Comparison of ENCODE assay signal across 24 cellular contexts in genomic region chr2:202944403-202944802, GRCh38. TPM values are rescaled to one million over a fixed set of nuclear protein-coding genes. Genes with fewer than 3 reads are reported as not detected.
DNase-seq lines count a peak whose midpoint lies in the region; ATAC-seq, FAIRE-seq and TF ChIP-seq lines count a peak whose summit lies in the region.
"Had no signal": no experiment of that assay in that cellular context is flagged by ENCODE, and none has a peak within 500 bp of the region (broad histone marks: within the 10 kb centered on the region; RNA-seq: fewer than 3 reads in every experiment).

No MANE protein-coding gene starts in this region.

- no peaks in the 10 kb centered on the region for H3K27me3 ChIP-seq in Caco-2 (replicated peaks; ENCODE audit: control insufficient read depth, insufficient read depth, low read length)
- H3K27me3 ChIP-seq: esophagus muscularis mucosa, ovary, transverse colon had no signal

- no peak for TF ChIP-seq CTCF in astrocyte of the cerebellum (IDR thresholded peaks at IDR 0.05; ENCODE audit: low read depth, low read length, missing control alignments)
- no peak for TF ChIP-seq CTCF in foreskin fibroblast (IDR thresholded peaks at IDR 0.05; ENCODE audit: low read depth, low read length)
- TF ChIP-seq CTCF in Caco-2 (IDR thresholded peaks at IDR 0.05; ENCODE audit: insufficient read depth in 1 of 2, low read depth in 1 of 2, low read length in 1 of 2, severe bottlenecking in 1 of 2, unreplicated experiment in 1 of 2), result no peak

- peaks cover 4% of the 10 kb centered on the region for H3K9me3 ChIP-seq in Caco-2
- H3K9me3 ChIP-seq: ovary had no signal

- ATAC-seq in HG02884 (IDR thresholded peaks at IDR 0.05; ENCODE audit: unreplicated experiment), result no peak
- ATAC-seq in HG02970 (IDR thresholded peaks at IDR 0.05; ENCODE audit: low FRiP score, unreplicated experiment), result no peak
- no peak for ATAC-seq in GM19397 (IDR thresholded peaks at IDR 0.05; ENCODE audit: unreplicated experiment)

- no peaks in the 10 kb centered on the region for H3K4me1 ChIP-seq in Caco-2
- H3K4me1 ChIP-seq: transverse colon had no signal

- no peaks in the 10 kb centered on the region for H3K36me3 Mint-ChIP-seq in Caco-2 (ENCODE audit: insufficient read depth, unreplicated experiment)

- POLR2A ChIA-PET in Caco-2 (lab: Charles Lee), result no interaction called here

- CTCF ChIA-PET in Caco-2 (lab: Charles Lee), result no interaction called here

- peak; percentile 28 for DNase-seq in ACHN
- no peak for DNase-seq in GM18507 (ENCODE audit: extremely low spot score, insufficient read length, low read depth)
- peak; percentile 24 for DNase-seq in astrocyte of the cerebellum (ENCODE audit: low read depth)
- peak; percentile 21 to 58 for DNase-seq in foreskin fibroblast
- DNase-seq in Caco-2, result no peak
- DNase-seq: activated CD4-positive, alpha-beta memory T cell treated with anti-CD3 and anti-CD28 coated beads for 36 hours; activated CD8-positive, alpha-beta memory T cell treated with anti-CD3 and anti-CD28 coated beads, Interleukin-2, amount 50 U/mL, for 48 hours; activated naive CD4-positive, alpha-beta T cell treated with anti-CD3 and anti-CD28 coated beads, Interleukin-2, amount 50 U/mL, for 16 hours; central memory CD4-positive, alpha-beta T cell; dermis blood vessel endothelial cell; KBM-7; MM.1S; NCI-H1417; NCI-H2081; NCI-H226; nephron progenitor cell; ovary; retina; RPMI8226; transverse colon had no signal

- H3K4me1 Mint-ChIP-seq in Caco-2 (ENCODE audit: low read depth, unreplicated experiment), result no peaks in the 10 kb centered on the region

- intact Hi-C loops in Caco-2 (cut with micrococcal nuclease; ENCODE audit: unreplicated experiment), result no loop called here

- BruUV-seq in Caco-2 (replicated peaks; lab: Mats Ljungman, UMichigan), result no TSS peak

- in situ Hi-C loops in ACHN (cut with HindIII; ENCODE audit: low pct_ligation_motif_present, low pct_unique_long_range_greater_than_20kb, low sequenced_read_pairs) (no loop called here), astrocyte of the cerebellum (cut with HindIII; ENCODE audit: low sequenced_read_pairs) (no loop called here)

- peak; percentile 5 for FAIRE-seq in GM18507 (lab: Jason Lieb, UNC)

- H3K4me3 Mint-ChIP-seq in Caco-2 (ENCODE audit: unreplicated experiment), result no peak overlapping the region
- H3K4me3 Mint-ChIP-seq: activated CD4-positive, alpha-beta memory T cell treated with anti-CD3 and anti-CD28 coated beads for 36 hours; nephron progenitor cell had no signal

- H3K9me3 Mint-ChIP-seq in Caco-2 (ENCODE audit: unreplicated experiment), result peaks cover 35% of the 10 kb centered on the region

- no peaks in the 10 kb centered on the region; the same call in 1 of the 2 replicates for H3K36me3 ChIP-seq in Caco-2 (ENCODE audit: control insufficient read depth, insufficient read depth, low read length)
- H3K36me3 ChIP-seq: ovary had no signal

- no peak overlapping the region for H3K27ac Mint-ChIP-seq in Caco-2 (ENCODE audit: unreplicated experiment)
- H3K27ac Mint-ChIP-seq: activated CD4-positive, alpha-beta memory T cell treated with anti-CD3 and anti-CD28 coated beads for 36 hours; nephron progenitor cell had no signal

- no peaks in the 10 kb centered on the region for H3K27me3 Mint-ChIP-seq in Caco-2 (ENCODE audit: insufficient read depth, unreplicated experiment)
- H3K27me3 Mint-ChIP-seq: activated CD4-positive, alpha-beta memory T cell treated with anti-CD3 and anti-CD28 coated beads for 36 hours had no signal

- no peak overlapping the region for H3K4me3 ChIP-seq in astrocyte of the cerebellum (ENCODE audit: low read depth, low read length)
- H3K4me3 ChIP-seq in foreskin fibroblast (ENCODE audit: low read depth in 1 of 2, low read length in 2 of 2), result no peak overlapping the region
- no peak overlapping the region for H3K4me3 ChIP-seq in Caco-2 (ENCODE audit: low read depth, low read length)
- H3K4me3 ChIP-seq: esophagus muscularis mucosa, ovary, transverse colon had no signal

RNA-seq across cellular contexts. Expression of gene CARF, which starts 32.3 kb away (rescaled TPM):
- 4.3 and 4.9 TPM in 2 replicates for total RNA-seq in Caco-2 (2022)

RNA-seq across cellular contexts. Expression of gene WDR12, which starts 32.9 kb away (rescaled TPM):
- 117 and 118 TPM in 2 replicates for total RNA-seq in Caco-2 (2022)

Comparison
In these comparisons a context has a peak if more than half of its experiments do, and no peak if none do; other contexts are left out.
1. DNase-seq: peak in ACHN (single experiment), astrocyte of the cerebellum (single experiment) and foreskin fibroblast (2 of 2); none in GM18507 (single experiment) and Caco-2 (0 of 2).